ENCODE assay signal across 22 cellular contexts in the genomic region with DNA sequence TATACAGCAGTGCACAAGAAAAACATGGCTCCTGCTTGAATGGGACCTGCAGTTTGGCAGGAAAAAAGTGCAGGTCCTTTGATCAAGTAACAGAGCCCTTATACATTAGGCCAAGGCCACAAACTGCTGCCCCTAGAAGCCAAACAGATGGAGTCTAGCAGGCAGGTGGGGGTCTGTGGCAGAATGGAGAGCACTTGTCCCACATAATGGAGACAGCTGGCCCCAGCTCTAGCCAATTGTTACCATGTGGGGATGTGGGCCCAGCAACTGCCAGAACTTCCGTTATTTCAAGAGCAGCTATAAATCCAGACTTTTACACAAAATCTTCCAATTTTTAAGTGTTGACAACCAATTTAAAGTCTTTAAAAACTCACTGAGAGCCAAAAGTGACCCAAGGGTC.
A peak's percentile ranks its signal among the peaks of the same experiment; 100 is the strongest.
DNase-seq lines count a peak whose midpoint lies in the region; ATAC-seq and TF ChIP-seq lines count a peak whose summit lies in the region.
"Had no signal": no experiment of that assay in that cellular context is flagged by ENCODE, and none has a peak within 500 bp of the region (broad histone marks: within the 10 kb centered on the region; RNA-seq: fewer than 3 reads in every experiment).

No MANE protein-coding gene starts in this region.

- H4K5ac ChIP-seq in mesendoderm (ENCODE audit: low read length) = no peak overlapping the region

- H3K36me3 ChIP-seq in mesendoderm (ENCODE audit: control insufficient read depth, insufficient read depth, low read length) = no peaks in the 10 kb centered on the region
- peaks cover 0 to 7% (median 2%) of the 10 kb centered on the region in 4 donors for H3K36me3 ChIP-seq in esophagus muscularis mucosa

- no peaks in the 10 kb centered on the region for H3K9me3 ChIP-seq in esophagus muscularis mucosa
- H3K9me3 ChIP-seq: upper lobe of left lung had no signal

- H2BK15ac ChIP-seq in mesendoderm (replicated peaks; ENCODE audit: low read depth) = no peak overlapping the region

- peak overlapping the region; percentile 18 for H3K18ac ChIP-seq in mesendoderm (ENCODE audit: low read length)

- WGBS in mesendoderm (ENCODE audit: extremely low coverage, insufficient coverage, low lambda C conversion rate) = no CpG with 5 or more reads among the region's 1 CpG
- 93% methylated on average over 1 of the region's 1 CpG for WGBS in esophagus muscularis mucosa

- H3K27ac ChIP-seq in caudate nucleus (ENCODE audit: low read depth, low read length) (peak overlapping the region; percentile 24), mesendoderm (ENCODE audit: low read depth, low read length) (no peak overlapping the region), foreskin keratinocyte (no peak overlapping the region), esophagus muscularis mucosa (replicated peaks in 1 of 4) (no peak overlapping the region)
- H3K27ac ChIP-seq: skin epidermis, upper lobe of left lung had no signal

- H3K4me1 ChIP-seq in mesendoderm (ENCODE audit: control insufficient read depth, low read depth, low read length) = peaks cover 20% of the 10 kb centered on the region
- H3K4me1 ChIP-seq in foreskin keratinocyte = no peaks in the 10 kb centered on the region
- H3K4me1 ChIP-seq in esophagus muscularis mucosa = peaks cover 7 to 24% (median 19%) of the 10 kb centered on the region in 4 donors
- H3K4me1 ChIP-seq: upper lobe of left lung had no signal

- peak overlapping the region; percentile 52 for H2AK5ac ChIP-seq in mesendoderm (ENCODE audit: low read length)

- TF ChIP-seq EP300 in esophagus muscularis mucosa (IDR thresholded peaks at IDR 0.05) = no peak

- H2BK5ac ChIP-seq in mesendoderm (ENCODE audit: low read length) = no peak overlapping the region

- ATAC-seq in HG03039 (IDR thresholded peaks at IDR 0.05; ENCODE audit: unreplicated experiment) (no peak), foreskin keratinocyte (no peak)
- ATAC-seq: CD8-positive, alpha-beta T cell; left cardiac atrium had no signal

- H3K4ac ChIP-seq in mesendoderm (ENCODE audit: low read depth, low read length) = no peak overlapping the region

- H3K27me3 ChIP-seq in mesendoderm (ENCODE audit: insufficient read depth, low read length, poor library complexity) = no peaks in the 10 kb centered on the region
- no peaks in the 10 kb centered on the region for H3K27me3 ChIP-seq in foreskin keratinocyte
- no peaks in the 10 kb centered on the region for H3K27me3 ChIP-seq in esophagus muscularis mucosa
- H3K27me3 ChIP-seq: upper lobe of left lung had no signal

- H3K23ac ChIP-seq in mesendoderm (ENCODE audit: low read length) = no peak overlapping the region

- H2BK120ac ChIP-seq in mesendoderm (ENCODE audit: low read depth, low read length) = no peak overlapping the region

- DNase-seq in NCI-H2107 treated with DMSO at 0.1 percent for 48 hours (lab: John Stamatoyannopoulos, UW; ENCODE audit: unreplicated experiment) = peak; percentile 2
- no peak for DNase-seq in NCI-H2107 (lab: John Stamatoyannopoulos, UW)
- DNase-seq in NCI-H1092 (lab: John Stamatoyannopoulos, UW) = peak; percentile 25
- no peak for DNase-seq in caudate nucleus (lab: John Stamatoyannopoulos, UW)
- DNase-seq in mesendoderm = no peak
- no peak for DNase-seq in foreskin keratinocyte
- DNase-seq in esophagus muscularis mucosa (ENCODE audit: extremely low spot score) = no peak
- DNase-seq: 8988T; activated CD4-positive, alpha-beta T cell treated with anti-CD3 and anti-CD28 coated beads, Interleukin-2, amount 10 ng/mL, durations not matched to agents 7 days and 5 days; activated naive CD4-positive, alpha-beta T cell; activated T-cell treated with anti-CD3 and anti-CD28 coated beads, Interleukin-2, amount 50 U/mL, for 48 hours; CD8-positive, alpha-beta T cell; dermis blood vessel endothelial cell; DMS153; left cardiac atrium; NCI-H146; NCI-H226; occipital lobe; RPMI8226; upper lobe of left lung had no signal

- H3K79me2 ChIP-seq in mesendoderm (ENCODE audit: control insufficient read depth, insufficient read depth, low read length) = no peaks in the 10 kb centered on the region

- TF ChIP-seq CTCF in foreskin keratinocyte (conservative IDR thresholded peaks at IDR 0.05) (no peak), esophagus muscularis mucosa (IDR thresholded peaks at IDR 0.05) (no peak)

- H3K9ac ChIP-seq in mesendoderm (ENCODE audit: low read length) = no peak overlapping the region

- H3K79me1 ChIP-seq in mesendoderm (ENCODE audit: low read length) = no peaks in the 10 kb centered on the region

- H3K4me2 ChIP-seq in mesendoderm (ENCODE audit: low read length) = no peak overlapping the region

- H3K4me3 ChIP-seq in mesendoderm (ENCODE audit: low read length) = no peak overlapping the region
- no peak overlapping the region for H3K4me3 ChIP-seq in esophagus muscularis mucosa
- H3K4me3 ChIP-seq: skin epidermis, upper lobe of left lung had no signal

- H3K56ac ChIP-seq in mesendoderm (ENCODE audit: low read length) = no peak overlapping the region

- TF ChIP-seq POLR2A in esophagus muscularis mucosa (IDR thresholded peaks at IDR 0.05; ENCODE audit: low read depth) = no peak

- intact Hi-C loops in esophagus muscularis mucosa (cut with DNase I) = no loop called here

- no peak overlapping the region for H4K8ac ChIP-seq in mesendoderm (ENCODE audit: low read depth, low read length)

Comparison
In these comparisons a context has a peak if more than half of its experiments do, and no peak if none do; other contexts are left out.
1. DNase-seq: peak in NCI-H2107 treated with DMSO at 0.1 percent for 48 hours (single experiment) and NCI-H1092 (single experiment); none in NCI-H2107 (single experiment), caudate nucleus (0 of 61), mesendoderm (single experiment), foreskin keratinocyte (0 of 2) and esophagus muscularis mucosa (single experiment).